Comparison of ENCODE assay signal across 1 cellular context in the genomic region with DNA sequence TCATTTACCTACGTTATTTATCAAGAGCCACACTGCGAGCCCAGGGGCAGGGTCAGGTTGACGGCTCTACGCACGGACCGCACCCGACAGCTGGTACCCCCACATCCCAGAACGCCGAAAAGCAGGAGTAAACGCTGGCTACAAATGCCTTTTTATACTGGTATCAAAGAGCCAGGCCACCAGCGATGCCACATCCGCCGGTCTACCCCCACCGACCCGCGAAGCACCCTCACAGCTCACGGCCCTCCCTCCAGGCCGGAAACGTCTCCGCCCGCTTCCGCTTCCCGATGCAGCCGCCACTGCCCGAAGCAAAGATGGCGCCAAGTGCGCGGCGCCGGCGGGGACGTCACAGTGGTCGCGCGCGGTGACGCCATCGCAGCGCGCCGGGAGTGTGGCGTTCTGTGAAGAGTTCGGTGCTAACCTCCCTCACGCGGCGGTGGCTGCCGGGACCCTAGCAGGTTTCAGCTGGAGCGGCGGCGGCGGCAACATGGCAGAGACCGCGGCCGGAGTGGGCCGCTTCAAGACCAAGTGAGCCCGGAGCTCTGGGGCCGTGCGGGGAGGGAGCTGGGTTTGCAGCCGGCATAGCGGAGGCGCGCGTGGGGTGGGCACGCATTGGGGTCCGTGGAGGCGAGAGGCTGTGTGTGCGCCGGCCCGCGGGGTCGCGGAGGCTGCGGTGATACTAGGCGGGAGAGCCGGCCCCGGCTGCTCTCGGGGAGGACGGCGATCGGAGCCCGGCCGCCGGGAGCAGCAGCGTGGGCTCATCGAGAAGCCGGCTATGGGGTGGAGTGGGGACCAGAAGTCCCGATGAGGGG.
TF ChIP-seq lines count a peak whose summit lies in the region.

A gene (plus strand): TSS at position 376 of the 812 bp plus-strand sequence. CDS start 112 bp downstream, at position 488.

TF ChIP-seq in HepG2, 621 proteins besides CTCF, POLR2A, EP300 and RAD21 (continued from another document and continues in another):
- peak; percentile 52; the same call in 1 of the 2 replicates for TF ChIP-seq ZNF260 (CRISPR knock-in tag; IDR thresholded peaks at IDR 0.05; ENCODE audit: borderline replicate concordance, low read depth)
- TF ChIP-seq, protein P1, sequence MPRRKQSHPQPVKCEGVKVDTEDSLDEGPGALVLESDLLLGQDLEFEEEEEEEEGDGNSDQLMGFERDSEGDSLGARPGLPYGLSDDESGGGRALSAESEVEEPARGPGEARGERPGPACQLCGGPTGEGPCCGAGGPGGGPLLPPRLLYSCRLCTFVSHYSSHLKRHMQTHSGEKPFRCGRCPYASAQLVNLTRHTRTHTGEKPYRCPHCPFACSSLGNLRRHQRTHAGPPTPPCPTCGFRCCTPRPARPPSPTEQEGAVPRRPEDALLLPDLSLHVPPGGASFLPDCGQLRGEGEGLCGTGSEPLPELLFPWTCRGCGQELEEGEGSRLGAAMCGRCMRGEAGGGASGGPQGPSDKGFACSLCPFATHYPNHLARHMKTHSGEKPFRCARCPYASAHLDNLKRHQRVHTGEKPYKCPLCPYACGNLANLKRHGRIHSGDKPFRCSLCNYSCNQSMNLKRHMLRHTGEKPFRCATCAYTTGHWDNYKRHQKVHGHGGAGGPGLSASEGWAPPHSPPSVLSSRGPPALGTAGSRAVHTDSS (CRISPR knock-in tag; conservative IDR thresholded peaks at IDR 0.05): 0 out of 2 replicates have a peak, but pooled peaks have one; percentile 24
- TF ChIP-seq, protein P2, sequence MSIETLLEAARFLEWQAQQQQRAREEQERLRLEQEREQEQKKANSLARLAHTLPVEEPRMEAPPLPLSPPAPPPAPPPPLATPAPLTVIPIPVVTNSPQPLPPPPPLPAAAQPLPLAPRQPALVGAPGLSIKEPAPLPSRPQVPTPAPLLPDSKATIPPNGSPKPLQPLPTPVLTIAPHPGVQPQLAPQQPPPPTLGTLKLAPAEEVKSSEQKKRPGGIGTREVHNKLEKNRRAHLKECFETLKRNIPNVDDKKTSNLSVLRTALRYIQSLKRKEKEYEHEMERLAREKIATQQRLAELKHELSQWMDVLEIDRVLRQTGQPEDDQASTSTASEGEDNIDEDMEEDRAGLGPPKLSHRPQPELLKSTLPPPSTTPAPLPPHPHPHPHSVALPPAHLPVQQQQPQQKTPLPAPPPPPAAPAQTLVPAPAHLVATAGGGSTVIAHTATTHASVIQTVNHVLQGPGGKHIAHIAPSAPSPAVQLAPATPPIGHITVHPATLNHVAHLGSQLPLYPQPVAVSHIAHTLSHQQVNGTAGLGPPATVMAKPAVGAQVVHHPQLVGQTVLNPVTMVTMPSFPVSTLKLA (IDR thresholded peaks at IDR 0.05): peak; percentile 54
- TF ChIP-seq NFE2L1 (CRISPR knock-in tag; IDR thresholded peaks at IDR 0.05; ENCODE audit: borderline replicate concordance): 0 out of 2 replicates have a peak, but pooled peaks have one; percentile 22
- no peak for TF ChIP-seq ZFP41 (CRISPR knock-in tag; IDR thresholded peaks at IDR 0.05; ENCODE audit: borderline replicate concordance)
- TF ChIP-seq, protein P3, sequence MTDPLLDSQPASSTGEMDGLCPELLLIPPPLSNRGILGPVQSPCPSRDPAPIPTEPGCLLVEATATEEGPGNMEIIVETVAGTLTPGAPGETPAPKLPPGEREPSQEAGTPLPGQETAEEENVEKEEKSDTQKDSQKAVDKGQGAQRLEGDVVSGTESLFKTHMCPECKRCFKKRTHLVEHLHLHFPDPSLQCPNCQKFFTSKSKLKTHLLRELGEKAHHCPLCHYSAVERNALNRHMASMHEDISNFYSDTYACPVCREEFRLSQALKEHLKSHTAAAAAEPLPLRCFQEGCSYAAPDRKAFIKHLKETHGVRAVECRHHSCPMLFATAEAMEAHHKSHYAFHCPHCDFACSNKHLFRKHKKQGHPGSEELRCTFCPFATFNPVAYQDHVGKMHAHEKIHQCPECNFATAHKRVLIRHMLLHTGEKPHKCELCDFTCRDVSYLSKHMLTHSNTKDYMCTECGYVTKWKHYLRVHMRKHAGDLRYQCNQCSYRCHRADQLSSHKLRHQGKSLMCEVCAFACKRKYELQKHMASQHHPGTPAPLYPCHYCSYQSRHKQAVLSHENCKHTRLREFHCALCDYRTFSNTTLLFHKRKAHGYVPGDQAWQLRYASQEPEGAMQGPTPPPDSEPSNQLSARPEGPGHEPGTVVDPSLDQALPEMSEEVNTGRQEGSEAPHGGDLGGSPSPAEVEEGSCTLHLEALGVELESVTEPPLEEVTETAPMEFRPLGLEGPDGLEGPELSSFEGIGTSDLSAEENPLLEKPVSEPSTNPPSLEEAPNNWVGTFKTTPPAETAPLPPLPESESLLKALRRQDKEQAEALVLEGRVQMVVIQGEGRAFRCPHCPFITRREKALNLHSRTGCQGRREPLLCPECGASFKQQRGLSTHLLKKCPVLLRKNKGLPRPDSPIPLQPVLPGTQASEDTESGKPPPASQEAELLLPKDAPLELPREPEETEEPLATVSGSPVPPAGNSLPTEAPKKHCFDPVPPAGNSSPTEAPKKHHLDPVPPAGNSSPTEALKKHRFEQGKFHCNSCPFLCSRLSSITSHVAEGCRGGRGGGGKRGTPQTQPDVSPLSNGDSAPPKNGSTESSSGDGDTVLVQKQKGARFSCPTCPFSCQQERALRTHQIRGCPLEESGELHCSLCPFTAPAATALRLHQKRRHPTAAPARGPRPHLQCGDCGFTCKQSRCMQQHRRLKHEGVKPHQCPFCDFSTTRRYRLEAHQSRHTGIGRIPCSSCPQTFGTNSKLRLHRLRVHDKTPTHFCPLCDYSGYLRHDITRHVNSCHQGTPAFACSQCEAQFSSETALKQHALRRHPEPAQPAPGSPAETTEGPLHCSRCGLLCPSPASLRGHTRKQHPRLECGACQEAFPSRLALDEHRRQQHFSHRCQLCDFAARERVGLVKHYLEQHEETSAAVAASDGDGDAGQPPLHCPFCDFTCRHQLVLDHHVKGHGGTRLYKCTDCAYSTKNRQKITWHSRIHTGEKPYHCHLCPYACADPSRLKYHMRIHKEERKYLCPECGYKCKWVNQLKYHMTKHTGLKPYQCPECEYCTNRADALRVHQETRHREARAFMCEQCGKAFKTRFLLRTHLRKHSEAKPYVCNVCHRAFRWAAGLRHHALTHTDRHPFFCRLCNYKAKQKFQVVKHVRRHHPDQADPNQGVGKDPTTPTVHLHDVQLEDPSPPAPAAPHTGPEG (CRISPR knock-in tag; IDR thresholded peaks at IDR 0.05): no peak
- peak; percentile 79 for TF ChIP-seq RBM39 (IDR thresholded peaks at IDR 0.05; ENCODE audit: low read depth, low read length, poor library complexity, severe bottlenecking)
- TF ChIP-seq, protein P4, sequence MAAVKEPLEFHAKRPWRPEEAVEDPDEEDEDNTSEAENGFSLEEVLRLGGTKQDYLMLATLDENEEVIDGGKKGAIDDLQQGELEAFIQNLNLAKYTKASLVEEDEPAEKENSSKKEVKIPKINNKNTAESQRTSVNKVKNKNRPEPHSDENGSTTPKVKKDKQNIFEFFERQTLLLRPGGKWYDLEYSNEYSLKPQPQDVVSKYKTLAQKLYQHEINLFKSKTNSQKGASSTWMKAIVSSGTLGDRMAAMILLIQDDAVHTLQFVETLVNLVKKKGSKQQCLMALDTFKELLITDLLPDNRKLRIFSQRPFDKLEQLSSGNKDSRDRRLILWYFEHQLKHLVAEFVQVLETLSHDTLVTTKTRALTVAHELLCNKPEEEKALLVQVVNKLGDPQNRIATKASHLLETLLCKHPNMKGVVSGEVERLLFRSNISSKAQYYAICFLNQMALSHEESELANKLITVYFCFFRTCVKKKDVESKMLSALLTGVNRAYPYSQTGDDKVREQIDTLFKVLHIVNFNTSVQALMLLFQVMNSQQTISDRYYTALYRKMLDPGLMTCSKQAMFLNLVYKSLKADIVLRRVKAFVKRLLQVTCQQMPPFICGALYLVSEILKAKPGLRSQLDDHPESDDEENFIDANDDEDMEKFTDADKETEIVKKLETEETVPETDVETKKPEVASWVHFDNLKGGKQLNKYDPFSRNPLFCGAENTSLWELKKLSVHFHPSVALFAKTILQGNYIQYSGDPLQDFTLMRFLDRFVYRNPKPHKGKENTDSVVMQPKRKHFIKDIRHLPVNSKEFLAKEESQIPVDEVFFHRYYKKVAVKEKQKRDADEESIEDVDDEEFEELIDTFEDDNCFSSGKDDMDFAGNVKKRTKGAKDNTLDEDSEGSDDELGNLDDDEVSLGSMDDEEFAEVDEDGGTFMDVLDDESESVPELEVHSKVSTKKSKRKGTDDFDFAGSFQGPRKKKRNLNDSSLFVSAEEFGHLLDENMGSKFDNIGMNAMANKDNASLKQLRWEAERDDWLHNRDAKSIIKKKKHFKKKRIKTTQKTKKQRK (IDR thresholded peaks at IDR 0.05; ENCODE audit: low read length): no peak
- TF ChIP-seq ZBTB20 (CRISPR knock-in tag; IDR thresholded peaks at IDR 0.05; ENCODE audit: borderline replicate concordance, low read depth): peak; percentile 74
- TF ChIP-seq, protein P5, sequence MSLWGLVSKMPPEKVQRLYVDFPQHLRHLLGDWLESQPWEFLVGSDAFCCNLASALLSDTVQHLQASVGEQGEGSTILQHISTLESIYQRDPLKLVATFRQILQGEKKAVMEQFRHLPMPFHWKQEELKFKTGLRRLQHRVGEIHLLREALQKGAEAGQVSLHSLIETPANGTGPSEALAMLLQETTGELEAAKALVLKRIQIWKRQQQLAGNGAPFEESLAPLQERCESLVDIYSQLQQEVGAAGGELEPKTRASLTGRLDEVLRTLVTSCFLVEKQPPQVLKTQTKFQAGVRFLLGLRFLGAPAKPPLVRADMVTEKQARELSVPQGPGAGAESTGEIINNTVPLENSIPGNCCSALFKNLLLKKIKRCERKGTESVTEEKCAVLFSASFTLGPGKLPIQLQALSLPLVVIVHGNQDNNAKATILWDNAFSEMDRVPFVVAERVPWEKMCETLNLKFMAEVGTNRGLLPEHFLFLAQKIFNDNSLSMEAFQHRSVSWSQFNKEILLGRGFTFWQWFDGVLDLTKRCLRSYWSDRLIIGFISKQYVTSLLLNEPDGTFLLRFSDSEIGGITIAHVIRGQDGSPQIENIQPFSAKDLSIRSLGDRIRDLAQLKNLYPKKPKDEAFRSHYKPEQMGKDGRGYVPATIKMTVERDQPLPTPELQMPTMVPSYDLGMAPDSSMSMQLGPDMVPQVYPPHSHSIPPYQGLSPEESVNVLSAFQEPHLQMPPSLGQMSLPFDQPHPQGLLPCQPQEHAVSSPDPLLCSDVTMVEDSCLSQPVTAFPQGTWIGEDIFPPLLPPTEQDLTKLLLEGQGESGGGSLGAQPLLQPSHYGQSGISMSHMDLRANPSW (CRISPR knock-in tag; IDR thresholded peaks at IDR 0.05; ENCODE audit: borderline replicate concordance): no peak; the same call in 1 of the 2 replicates
- TF ChIP-seq HES4 (CRISPR knock-in tag; IDR thresholded peaks at IDR 0.05; ENCODE audit: borderline replicate concordance): peak; percentile 57; the same call in 1 of the 2 replicates
- 0 out of 2 replicates have a peak, but pooled peaks have one; percentile 51 for TF ChIP-seq MIER2 (CRISPR knock-in tag; IDR thresholded peaks at IDR 0.05)
- TF ChIP-seq ZBTB8A (CRISPR knock-in tag; IDR thresholded peaks at IDR 0.05; ENCODE audit: borderline replicate concordance, low read depth): no peak
- no peak for TF ChIP-seq CENPX (CRISPR knock-in tag; IDR thresholded peaks at IDR 0.05)
- peak; percentile 44; the same call in 1 of the 2 replicates for TF ChIP-seq FOXJ3 (CRISPR knock-in tag; IDR thresholded peaks at IDR 0.05; ENCODE audit: borderline replicate concordance)
- TF ChIP-seq, protein P6, sequence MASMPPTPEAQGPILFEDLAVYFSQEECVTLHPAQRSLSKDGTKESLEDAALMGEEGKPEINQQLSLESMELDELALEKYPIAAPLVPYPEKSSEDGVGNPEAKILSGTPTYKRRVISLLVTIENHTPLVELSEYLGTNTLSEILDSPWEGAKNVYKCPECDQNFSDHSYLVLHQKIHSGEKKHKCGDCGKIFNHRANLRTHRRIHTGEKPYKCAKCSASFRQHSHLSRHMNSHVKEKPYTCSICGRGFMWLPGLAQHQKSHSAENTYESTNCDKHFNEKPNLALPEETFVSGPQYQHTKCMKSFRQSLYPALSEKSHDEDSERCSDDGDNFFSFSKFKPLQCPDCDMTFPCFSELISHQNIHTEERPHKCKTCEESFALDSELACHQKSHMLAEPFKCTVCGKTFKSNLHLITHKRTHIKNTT (CRISPR knock-in tag; IDR thresholded peaks at IDR 0.05): no peak
- no peak for TF ChIP-seq ZNF660 (CRISPR knock-in tag; IDR thresholded peaks at IDR 0.05; ENCODE audit: borderline replicate concordance, low read depth)
- TF ChIP-seq, protein P7, sequence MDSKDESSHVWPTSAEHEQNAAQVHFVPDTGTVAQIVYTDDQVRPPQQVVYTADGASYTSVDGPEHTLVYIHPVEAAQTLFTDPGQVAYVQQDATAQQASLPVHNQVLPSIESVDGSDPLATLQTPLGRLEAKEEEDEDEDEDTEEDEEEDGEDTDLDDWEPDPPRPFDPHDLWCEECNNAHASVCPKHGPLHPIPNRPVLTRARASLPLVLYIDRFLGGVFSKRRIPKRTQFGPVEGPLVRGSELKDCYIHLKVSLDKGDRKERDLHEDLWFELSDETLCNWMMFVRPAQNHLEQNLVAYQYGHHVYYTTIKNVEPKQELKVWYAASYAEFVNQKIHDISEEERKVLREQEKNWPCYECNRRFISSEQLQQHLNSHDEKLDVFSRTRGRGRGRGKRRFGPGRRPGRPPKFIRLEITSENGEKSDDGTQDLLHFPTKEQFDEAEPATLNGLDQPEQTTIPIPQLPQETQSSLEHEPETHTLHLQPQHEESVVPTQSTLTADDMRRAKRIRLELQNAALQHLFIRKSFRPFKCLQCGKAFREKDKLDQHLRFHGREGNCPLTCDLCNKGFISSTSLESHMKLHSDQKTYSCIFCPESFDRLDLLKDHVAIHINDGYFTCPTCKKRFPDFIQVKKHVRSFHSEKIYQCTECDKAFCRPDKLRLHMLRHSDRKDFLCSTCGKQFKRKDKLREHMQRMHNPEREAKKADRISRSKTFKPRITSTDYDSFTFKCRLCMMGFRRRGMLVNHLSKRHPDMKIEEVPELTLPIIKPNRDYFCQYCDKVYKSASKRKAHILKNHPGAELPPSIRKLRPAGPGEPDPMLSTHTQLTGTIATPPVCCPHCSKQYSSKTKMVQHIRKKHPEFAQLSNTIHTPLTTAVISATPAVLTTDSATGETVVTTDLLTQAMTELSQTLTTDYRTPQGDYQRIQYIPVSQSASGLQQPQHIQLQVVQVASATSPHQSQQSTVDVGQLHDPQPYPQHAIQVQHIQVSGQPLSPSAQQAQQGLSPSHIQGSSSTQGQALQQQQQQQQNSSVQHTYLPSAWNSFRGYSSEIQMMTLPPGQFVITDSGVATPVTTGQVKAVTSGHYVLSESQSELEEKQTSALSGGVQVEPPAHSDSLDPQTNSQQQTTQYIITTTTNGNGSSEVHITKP (CRISPR knock-in tag; IDR thresholded peaks at IDR 0.05; ENCODE audit: low read depth): peak; percentile 79; the same call in 1 of the 2 replicates
- TF ChIP-seq MXD4 (CRISPR knock-in tag; IDR thresholded peaks at IDR 0.05): peak; percentile 92
- TF ChIP-seq SMARCE1 (IDR thresholded peaks at IDR 0.05; ENCODE audit: borderline replicate concordance): no peak
- no peak for TF ChIP-seq HNRNPUL1 (IDR thresholded peaks at IDR 0.05; ENCODE audit: low read depth, low read length)
- TF ChIP-seq ZNF451 (CRISPR knock-in tag; IDR thresholded peaks at IDR 0.05): peak; percentile 75
- no peak for TF ChIP-seq XBP1 (CRISPR knock-in tag; IDR thresholded peaks at IDR 0.05)
- peak; percentile 99 for TF ChIP-seq KDM5A (IDR thresholded peaks at IDR 0.05; ENCODE audit: borderline replicate concordance, low read length)
- TF ChIP-seq ZNF556 (CRISPR knock-in tag; IDR thresholded peaks at IDR 0.05; ENCODE audit: borderline replicate concordance): peak; percentile 98
- TF ChIP-seq MYNN (CRISPR knock-in tag; IDR thresholded peaks at IDR 0.05; ENCODE audit: low read depth): no peak
- no peak for TF ChIP-seq JUNB (CRISPR knock-in tag; IDR thresholded peaks at IDR 0.05; ENCODE audit: borderline replicate concordance)
